ENCODE assay signal across 8 cellular contexts in the genomic region with DNA sequence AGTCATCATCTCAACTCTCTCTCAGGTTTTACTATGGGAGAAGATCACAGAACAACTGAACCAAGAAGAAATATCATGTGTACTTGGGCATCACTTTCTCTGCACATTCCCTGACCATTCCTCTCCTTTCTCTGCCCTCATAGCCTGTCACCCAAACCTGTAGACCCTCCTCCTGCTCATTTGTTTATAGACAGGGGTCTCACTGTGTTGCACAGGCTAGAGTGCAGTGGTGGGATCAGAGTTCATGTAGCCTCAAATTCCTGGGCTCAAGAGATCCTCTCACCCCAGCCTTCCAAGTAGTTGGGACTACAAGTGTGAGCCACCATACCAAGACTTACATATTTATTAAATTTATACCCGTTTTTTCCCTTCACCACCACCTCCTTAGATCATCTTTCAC.
"Had no signal": no experiment of that assay in that cellular context is flagged by ENCODE, and none has a peak within 500 bp of the region (broad histone marks: within the 10 kb centered on the region; RNA-seq: fewer than 3 reads in every experiment).

No MANE protein-coding gene starts in this region.

- DNase-seq: GDM1, GF-D8 had no signal

- ATAC-seq: GM12878 had no signal

- FAIRE-seq: G401.6, GM12878, GM12891, GM12892, GM18507, GM19239 had no signal

- H3K4me3 ChIP-seq: GM12878 had no signal
